ENCODE assay signal across 14 cellular contexts in genomic region chr22:46429327-46429853, GRCh38.
"Had no signal": no experiment of that assay in that cellular context is flagged by ENCODE, and none has a peak within 500 bp of the region (broad histone marks: within the 10 kb centered on the region; RNA-seq: fewer than 3 reads in every experiment).

No MANE protein-coding gene starts in this region.

- ATAC-seq: gastrocnemius medialis; left lobe of liver; natural killer cell; stimulated activated naive B cell treated with anti-CD40 and anti-IgM and Interleukin-4, amounts not matched to agents 10 μg/mL and 1 μg/mL and 100 μg/mL, for 72 hours had no signal

- H3K27me3 ChIP-seq: right atrium auricular region had no signal

- H3K27ac ChIP-seq: gastrocnemius medialis, right atrium auricular region, tibial nerve had no signal

- DNase-seq: activated naive CD4-positive, alpha-beta T cell treated with Interleukin-2 at 50 U/mL for 16 hours; activated T-cell treated with anti-CD3 and anti-CD28 coated beads for 4 hours; endodermal cell; erythroblast; gastrocnemius medialis; mesenchymal stem cell; natural killer cell; nucleus accumbens; stimulated activated CD4-positive, alpha-beta T cell treated with anti-CD3 and anti-CD28 coated beads, Interleukin-15, amount 100 ng/mL, for 24 hours; stimulated activated CD4-positive, alpha-beta T cell treated with anti-CD3 and anti-CD28 coated beads, Interleukin-4, amount 100 ng/mL, for 1 hour; stimulated activated naive B cell treated with anti-CD40 and anti-IgM and Interleukin-4, amounts not matched to agents 10 μg/mL and 1 μg/mL and 100 μg/mL, for 72 hours had no signal

- H3K36me3 ChIP-seq: gastrocnemius medialis, right atrium auricular region, tibial nerve had no signal

- H3K4me1 ChIP-seq: gastrocnemius medialis, right atrium auricular region had no signal

- H3K4me3 ChIP-seq: gastrocnemius medialis, right atrium auricular region, tibial nerve had no signal

- H3K9me3 ChIP-seq: gastrocnemius medialis, right atrium auricular region had no signal
